ENCODE assay signal across 8 cellular contexts in genomic region chr16:89561195-89562026, GRCh38. TPM values are rescaled to one million over a fixed set of nuclear protein-coding genes. Genes with fewer than 3 reads are reported as not detected.
A peak's percentile ranks its signal among the peaks of the same experiment; 100 is the strongest.
DNase-seq lines count a peak whose midpoint lies in the region; ATAC-seq and TF ChIP-seq lines count a peak whose summit lies in the region.

No MANE protein-coding gene starts in this region.

- H3K9me3 Mint-ChIP-seq in CD4-positive, CD25-positive, alpha-beta regulatory T cell, result no peaks in the 10 kb centered on the region
- no peaks in the 10 kb centered on the region for H3K9me3 Mint-ChIP-seq in neural crest cell

- CTCF ChIA-PET in OCI-LY7 (lab: Charles Lee; ENCODE audit: unreplicated experiment), result no interaction called here

- H3K36me3 ChIP-seq in CD4-positive, CD25-positive, alpha-beta regulatory T cell (ENCODE audit: control insufficient read depth, insufficient read depth, low read length), result peaks cover 36% of the 10 kb centered on the region
- H3K36me3 ChIP-seq in OCI-LY7 (ENCODE audit: insufficient read depth, low read length), result peaks cover 60% of the 10 kb centered on the region
- H3K36me3 ChIP-seq in effector memory CD4-positive, alpha-beta T cell (ENCODE audit: control insufficient read depth, insufficient read depth, low read length), result peaks cover 24% of the 10 kb centered on the region

- H3K4me3 ChIP-seq in CD4-positive, CD25-positive, alpha-beta regulatory T cell (ENCODE audit: low read depth, low read length), result peak overlapping the region; percentile 67
- peak overlapping the region; percentile 98 for H3K4me3 ChIP-seq in OCI-LY7 (ENCODE audit: low read depth, low read length, poor library complexity, severe bottlenecking)
- H3K4me3 ChIP-seq in effector memory CD4-positive, alpha-beta T cell (ENCODE audit: insufficient read depth, low read depth, low read length, poor library complexity, severe bottlenecking), result peak overlapping the region; percentile 70

- DNase-seq in CD4-positive, CD25-positive, alpha-beta regulatory T cell, result peak in 1 of 3 donors; percentile 38
- no peak for DNase-seq in OCI-LY7 (ENCODE audit: low spot score)
- DNase-seq in effector memory CD4-positive, alpha-beta T cell, result peak in 1 of 3 donors; percentile 18
- DNase-seq in neural crest cell (ENCODE audit: low read depth, low spot score), result no peak
- no peak for DNase-seq in DMS79 (lab: John Stamatoyannopoulos, UW)
- DNase-seq in COLO668 (lab: John Stamatoyannopoulos, UW; ENCODE audit: unreplicated experiment), result no peak
- DNase-seq in AG08396 (ENCODE audit: low spot score), result no peak

- peaks cover 33% of the 10 kb centered on the region for H4K20me1 ChIP-seq in OCI-LY7 (ENCODE audit: insufficient read depth, low read length)

- H3K4me2 ChIP-seq in OCI-LY7 (ENCODE audit: low read length), result peak overlapping the region; percentile 85

- BruUV-seq in OCI-LY7 (replicated peaks; lab: Mats Ljungman, UMichigan), result no TSS peak

- POLR2A ChIA-PET in OCI-LY7 (lab: Charles Lee), result no interaction called here

- peaks cover 4% of the 10 kb centered on the region for H3K27me3 Mint-ChIP-seq in CD4-positive, CD25-positive, alpha-beta regulatory T cell
- peaks cover 17% of the 10 kb centered on the region for H3K27me3 Mint-ChIP-seq in neural crest cell (ENCODE audit: low read depth)

- H3K9me3 ChIP-seq in CD4-positive, CD25-positive, alpha-beta regulatory T cell (ENCODE audit: control insufficient read depth in 2 of 2, low read length in 2 of 2), result no peaks in the 10 kb centered on the region
- H3K9me3 ChIP-seq in OCI-LY7 (ENCODE audit: low read length), result no peaks in the 10 kb centered on the region
- H3K9me3 ChIP-seq in effector memory CD4-positive, alpha-beta T cell (ENCODE audit: control insufficient read depth, low read length), result no peaks in the 10 kb centered on the region

- peaks cover 48% of the 10 kb centered on the region for H3K4me1 ChIP-seq in CD4-positive, CD25-positive, alpha-beta regulatory T cell (ENCODE audit: control insufficient read depth, insufficient read depth, low read length, poor library complexity, severe bottlenecking)
- peaks cover 52% of the 10 kb centered on the region for H3K4me1 ChIP-seq in OCI-LY7 (ENCODE audit: insufficient read depth, low read length, poor library complexity, severe bottlenecking)
- H3K4me1 ChIP-seq in effector memory CD4-positive, alpha-beta T cell (ENCODE audit: control insufficient read depth, insufficient read depth, low read length, poor library complexity, severe bottlenecking), result peaks cover 40% of the 10 kb centered on the region

- peak overlapping the region; percentile 72 to 95 (median 93) for H3K27ac Mint-ChIP-seq in CD4-positive, CD25-positive, alpha-beta regulatory T cell
- peak overlapping the region; percentile 88 for H3K27ac Mint-ChIP-seq in neural crest cell (ENCODE audit: unreplicated experiment)

- no peaks in the 10 kb centered on the region for H3K9me2 ChIP-seq in OCI-LY7 (ENCODE audit: insufficient read depth, low read length)

- no peaks in the 10 kb centered on the region for H3K27me3 ChIP-seq in CD4-positive, CD25-positive, alpha-beta regulatory T cell (ENCODE audit: control insufficient read depth, insufficient read depth, low read length)
- no peaks in the 10 kb centered on the region for H3K27me3 ChIP-seq in effector memory CD4-positive, alpha-beta T cell (replicated peaks; ENCODE audit: control insufficient read depth, insufficient read depth, low read length, poor library complexity, severe bottlenecking)

- H3K27ac ChIP-seq in CD4-positive, CD25-positive, alpha-beta regulatory T cell (ENCODE audit: insufficient read depth, low read length, poor library complexity, severe bottlenecking), result peak overlapping the region; percentile 93
- H3K27ac ChIP-seq in OCI-LY7 (ENCODE audit: low read depth, low read length, poor library complexity, severe bottlenecking), result peak overlapping the region; percentile 67
- peak overlapping the region; percentile 92 for H3K27ac ChIP-seq in effector memory CD4-positive, alpha-beta T cell (ENCODE audit: insufficient read depth, low read length, poor library complexity, severe bottlenecking)

- peaks cover 21 to 60% (median 40%) of the 10 kb centered on the region in 4 donors for H3K4me1 Mint-ChIP-seq in CD4-positive, CD25-positive, alpha-beta regulatory T cell
- H3K4me1 Mint-ChIP-seq in neural crest cell, result peaks cover 64% of the 10 kb centered on the region

- no peak for TF ChIP-seq CTCF in OCI-LY7 (conservative IDR thresholded peaks at IDR 0.05; ENCODE audit: low read length)
- no peak for TF ChIP-seq CTCF in neural crest cell (conservative IDR thresholded peaks at IDR 0.05)

- ATAC-seq in CD4-positive, CD25-positive, alpha-beta regulatory T cell (ENCODE audit: low read depth in 2 of 2), result no peak
- ATAC-seq in GM21423 (IDR thresholded peaks at IDR 0.05; ENCODE audit: unreplicated experiment), result no peak

- H3K4me3 Mint-ChIP-seq in CD4-positive, CD25-positive, alpha-beta regulatory T cell, result peak overlapping the region; percentile 90 to 99 (median 94)
- H3K4me3 Mint-ChIP-seq in neural crest cell, result peak overlapping the region; percentile 92

- no peak overlapping the region for H2AFZ ChIP-seq in OCI-LY7 (ENCODE audit: low read length)

- peaks cover 36% of the 10 kb centered on the region for H3K79me2 ChIP-seq in OCI-LY7 (ENCODE audit: insufficient read depth, low read depth, low read length)

- intact Hi-C loops in OCI-LY7 (cut with micrococcal nuclease; ENCODE audit: unreplicated experiment), result loop anchor here (5.0 kb wide), 2 partner anchors 74 to 96 kb away; partner anchors contain the start of genes CHMP1A and SPATA33

- peaks cover 24% of the 10 kb centered on the region for H3K36me3 Mint-ChIP-seq in CD4-positive, CD25-positive, alpha-beta regulatory T cell
- peaks cover 32% of the 10 kb centered on the region for H3K36me3 Mint-ChIP-seq in neural crest cell (ENCODE audit: low read depth)

RNA-seq across cellular contexts. Expression of gene RPL13, which starts 0.9 kb away (rescaled TPM):
- 3,164 TPM for total RNA-seq in CD4-positive, CD25-positive, alpha-beta regulatory T cell
- polyA plus RNA-seq in CD4-positive, CD25-positive, alpha-beta regulatory T cell, result 1,000 to 10,000 TPM; 3,297 to 6,519 (median 5,004) TPM
- total RNA-seq in OCI-LY7 (2014; rRNA removed; shearing (Covaris generic)), result 7,440 and 9,791 TPM in 2 replicates
- total RNA-seq in OCI-LY7 (2022) (2,903 and 2,928 TPM in 2 replicates), neural crest cell (2,012 and 2,013 TPM in 2 replicates)

RNA-seq across cellular contexts. Expression of gene CPNE7, which starts 14.1 kb away (rescaled TPM):
- 0.69 TPM for total RNA-seq in CD4-positive, CD25-positive, alpha-beta regulatory T cell
- polyA plus RNA-seq in CD4-positive, CD25-positive, alpha-beta regulatory T cell, result under 1 TPM in 3 of 4 donors, not detected in 1; 0.11 to 0.81 (median 0.48) TPM
- 0.33 TPM in 1 of 2 replicates, not detected in the other for total RNA-seq in OCI-LY7 (2014; rRNA removed; shearing (Covaris generic))
- total RNA-seq in OCI-LY7 (2022) (0.83 TPM in 1 of 2 replicates, not detected in the other), neural crest cell (2.7 and 3.1 TPM in 2 replicates)

RNA-seq across cellular contexts. Expression of gene DPEP1, which starts 52.0 kb away (rescaled TPM):
- total RNA-seq in CD4-positive, CD25-positive, alpha-beta regulatory T cell, result not detected
- polyA plus RNA-seq in CD4-positive, CD25-positive, alpha-beta regulatory T cell, result not detected
- total RNA-seq in OCI-LY7 (2014; rRNA removed; shearing (Covaris generic)), result not detected in 2 replicates
- not detected in 2 replicates for total RNA-seq in OCI-LY7 (2022)
- total RNA-seq in neural crest cell, result 0.21 and 0.41 TPM in 2 replicates

RNA-seq across cellular contexts. Expression of gene SPG7, which starts 53.2 kb away (rescaled TPM):
- total RNA-seq in CD4-positive, CD25-positive, alpha-beta regulatory T cell, result 184 TPM
- polyA plus RNA-seq in CD4-positive, CD25-positive, alpha-beta regulatory T cell, result 10 to 100 TPM; 34.4 to 41.4 (median 38.1) TPM
- 77.6 and 92.7 TPM in 2 replicates for total RNA-seq in OCI-LY7 (2014; rRNA removed; shearing (Covaris generic))
- total RNA-seq in OCI-LY7 (2022) (106 and 121 TPM in 2 replicates), neural crest cell (134 and 137 TPM in 2 replicates)
